In the genomic region with DNA sequence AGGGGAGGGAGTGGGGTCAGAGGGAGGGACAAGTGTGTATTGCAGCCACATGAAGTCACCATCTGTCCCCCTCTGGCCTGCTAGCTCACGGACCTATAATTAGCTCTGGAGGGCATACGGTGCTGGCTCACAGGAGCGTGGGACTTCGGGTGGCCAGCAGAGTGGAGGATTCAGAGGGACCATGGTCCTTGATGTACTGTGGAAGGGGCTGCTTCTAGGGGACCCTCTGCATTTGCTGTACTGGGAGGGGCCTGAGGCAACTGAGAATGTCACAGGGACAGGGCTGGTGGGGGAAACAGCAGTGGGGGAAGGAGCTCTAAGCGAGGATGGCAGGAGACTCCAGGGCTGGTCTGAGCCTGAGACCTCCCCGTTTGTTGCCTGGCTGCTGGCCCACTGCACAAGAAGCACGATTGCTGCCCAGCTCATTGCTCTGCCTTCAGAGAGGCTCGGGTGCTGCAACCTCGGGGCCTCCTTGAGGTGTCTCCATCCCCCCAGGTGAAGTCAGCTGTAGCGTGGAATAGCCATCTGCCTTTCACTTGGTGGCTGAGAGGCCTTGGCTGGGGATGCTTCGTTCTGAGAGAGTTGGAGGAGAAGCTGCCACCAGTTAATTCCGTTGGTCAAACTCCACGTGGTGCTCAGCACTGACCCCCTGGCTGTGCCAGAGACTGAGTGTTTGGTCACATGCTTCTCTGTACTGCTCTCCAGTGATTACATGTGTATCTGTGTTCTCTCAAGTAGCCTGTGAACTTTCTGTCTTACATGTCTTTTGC, we compare ENCODE assay signal across 1 cellular context.
TF ChIP-seq lines count a peak whose summit lies in the region.

No MANE protein-coding gene starts in this region.

TF ChIP-seq in IMR-90, 13 proteins besides CTCF, POLR2A, EP300 and RAD21:
- TF ChIP-seq RFX5 (IDR thresholded peaks at IDR 0.05; ENCODE audit: low read depth, low read length) (no peak), RCOR1 (IDR thresholded peaks at IDR 0.05; ENCODE audit: insufficient replicate concordance, low read length) (no peak), USF2 (IDR thresholded peaks at IDR 0.05; ENCODE audit: low read depth, low read length) (peak; percentile 12; the same call in 1 of the 2 replicates), CEBPB (IDR thresholded peaks at IDR 0.05; ENCODE audit: low read depth, low read length) (no peak)
TF ChIP-seq in IMR-90: peak in this region for 1.
